Comparison of ENCODE assay signal across 8 cellular contexts in genomic region chr9:8895498-8896224, GRCh38.
DNase-seq lines count a peak whose midpoint lies in the region; ATAC-seq, FAIRE-seq and TF ChIP-seq lines count a peak whose summit lies in the region.

No MANE protein-coding gene starts in this region.

- H3K9me3 ChIP-seq in A549, result no peaks in the 10 kb centered on the region
- no peaks in the 10 kb centered on the region for H3K9me3 ChIP-seq in mucosa of descending colon

- H3K4me2 ChIP-seq in A549, result no peak overlapping the region

- no peak overlapping the region for H3K4me3 Mint-ChIP-seq in endothelial cell (ENCODE audit: unreplicated experiment)

- intact Hi-C loops in mucosa of descending colon (cut with DNase I, micrococcal nuclease), result no loop called here

- no peaks in the 10 kb centered on the region for H3K36me3 ChIP-seq in mucosa of descending colon (ENCODE audit: low read depth)

- no peak overlapping the region for H3K27ac ChIP-seq in A549

- no peaks in the 10 kb centered on the region for H3K27me3 Mint-ChIP-seq in endothelial cell (ENCODE audit: unreplicated experiment)

- no peak overlapping the region for H3K4me3 ChIP-seq in A549
- no peak overlapping the region for H3K4me3 ChIP-seq in HFF-Myc (replicated peaks; ENCODE audit: low read depth, low read length)
- no peak overlapping the region for H3K4me3 ChIP-seq in mucosa of descending colon

- no peak for FAIRE-seq in A549 (lab: Jason Lieb, UNC)

- peaks cover 4% of the 10 kb centered on the region for H3K4me1 Mint-ChIP-seq in endothelial cell (ENCODE audit: unreplicated experiment)

- no peaks in the 10 kb centered on the region for H3K36me3 Mint-ChIP-seq in endothelial cell (ENCODE audit: low read depth, unreplicated experiment)

- no peak for TF ChIP-seq EP300 in A549 (IDR thresholded peaks at IDR 0.05)

- H3K4me1 ChIP-seq in A549 (no peaks in the 10 kb centered on the region), mucosa of descending colon (ENCODE audit: low read depth) (no peaks in the 10 kb centered on the region)

- POLR2A ChIA-PET in A549 (lab: Yijun Ruan, JAX), result no interaction called here

- H3K27ac Mint-ChIP-seq in endothelial cell (ENCODE audit: unreplicated experiment), result no peak overlapping the region

- TF ChIP-seq POLR2A in A549 (IDR thresholded peaks at IDR 0.05; ENCODE audit: low read length) (no peak), GM18505 (IDR thresholded peaks at IDR 0.05; ENCODE audit: borderline replicate concordance, extremely low read depth, insufficient read depth, insufficient read length) (no peak)

- DNase-seq in A549 (ENCODE audit: low read depth in 1 of 2, low spot score in 1 of 2) (peak; percentile 5 to 28), HFF-Myc (ENCODE audit: extremely low read depth, low read depth) (no peak), NCI-H82 (lab: John Stamatoyannopoulos, UW) (peak; percentile 77), endothelial cell (ENCODE audit: low spot score) (peak; percentile 6), mucosa of descending colon (peak in 1 of 3 donors; percentile 36)
- DNase-seq in stimulated activated CD4-positive, alpha-beta T cell treated with anti-CD3 and anti-CD28 coated beads, Interleukin-12 subunit alpha, Interleukin-12 subunit beta, amount 100 ng/mL, for 4 hours, result no peak

- TF ChIP-seq CTCF in A549 (IDR thresholded peaks at IDR 0.05) (peak; percentile 43; the same call in 2 of the 3 replicates), HFF-Myc (IDR thresholded peaks at IDR 0.05; ENCODE audit: low read depth, low read length, missing control alignments) (peak; percentile 26), endothelial cell (IDR thresholded peaks at IDR 0.05; ENCODE audit: unreplicated experiment) (peak; percentile 64), mucosa of descending colon (IDR thresholded peaks at IDR 0.05) (no peak)

- peak; percentile 53 to 56 for TF ChIP-seq RAD21 in A549 (conservative IDR thresholded peaks at IDR 0.05 in 1 of 2, IDR thresholded peaks at IDR 0.05 in 1 of 2)

- CTCF ChIA-PET in A549 (lab: Yijun Ruan, JAX), result interaction anchor here (0.8 to 1.6 kb wide), 4 partner anchors 10 to 16 kb away, joined by 3 to 5 read pairs (median 4); no protein-coding TSS in a partner anchor

- 3% methylated on average over 7 of the region's 7 CpGs for WGBS in A549 (ENCODE audit: missing lambda C conversion rate)

- 0 out of 6 replicates have a peak, but pooled peaks of 1 of the 2 experiments have one; percentile 31 for ATAC-seq in A549
- ATAC-seq in mucosa of descending colon, result peak; percentile 73
- no peak for ATAC-seq in HG03469 (IDR thresholded peaks at IDR 0.05; ENCODE audit: unreplicated experiment)
- no peak for ATAC-seq in GM18505 (IDR thresholded peaks at IDR 0.05; ENCODE audit: unreplicated experiment)

- no peaks in the 10 kb centered on the region for H3K9me3 Mint-ChIP-seq in endothelial cell (ENCODE audit: unreplicated experiment)

TF ChIP-seq in A549, 52 proteins besides CTCF, POLR2A, EP300 and RAD21:
- TF ChIP-seq RARB (CRISPR knock-in tag; IDR thresholded peaks at IDR 0.05) (no peak), ESRRA (IDR thresholded peaks at IDR 0.05; ENCODE audit: borderline replicate concordance, low read length) (no peak), SMC3 (IDR thresholded peaks at IDR 0.05) (peak; percentile 55), PHF8 (IDR thresholded peaks at IDR 0.05; ENCODE audit: borderline replicate concordance, low read depth) (no peak), JUN (IDR thresholded peaks at IDR 0.05) (no peak), POLR2AphosphoS2 (conservative IDR thresholded peaks at IDR 0.05; ENCODE audit: low read length) (no peak)
- TF ChIP-seq, protein P1, sequence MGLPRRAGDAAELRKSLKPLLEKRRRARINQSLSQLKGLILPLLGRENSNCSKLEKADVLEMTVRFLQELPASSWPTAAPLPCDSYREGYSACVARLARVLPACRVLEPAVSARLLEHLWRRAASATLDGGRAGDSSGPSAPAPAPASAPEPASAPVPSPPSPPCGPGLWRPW (IDR thresholded peaks at IDR 0.05), result no peak
- TF ChIP-seq, protein P2, sequence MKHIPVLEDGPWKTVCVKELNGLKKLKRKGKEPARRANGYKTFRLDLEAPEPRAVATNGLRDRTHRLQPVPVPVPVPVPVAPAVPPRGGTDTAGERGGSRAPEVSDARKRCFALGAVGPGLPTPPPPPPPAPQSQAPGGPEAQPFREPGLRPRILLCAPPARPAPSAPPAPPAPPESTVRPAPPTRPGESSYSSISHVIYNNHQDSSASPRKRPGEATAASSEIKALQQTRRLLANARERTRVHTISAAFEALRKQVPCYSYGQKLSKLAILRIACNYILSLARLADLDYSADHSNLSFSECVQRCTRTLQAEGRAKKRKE (CRISPR knock-in tag; IDR thresholded peaks at IDR 0.05; ENCODE audit: low read depth), result no peak
TF ChIP-seq in A549: peak in this region for 1.

Comparison
In these comparisons a context has a peak if more than half of its experiments do, and no peak if none do; other contexts are left out.
1. DNase-seq: peak in A549 (2 of 2), NCI-H82 (single experiment) and endothelial cell (single experiment); none in HFF-Myc (single experiment) and stimulated activated CD4-positive, alpha-beta T cell treated with anti-CD3 and anti-CD28 coated beads, Interleukin-12 subunit alpha, Interleukin-12 subunit beta, amount 100 ng/mL, for 4 hours (single experiment).